In genomic region chr17:78347453-78347852, GRCh38 we compare ENCODE assay signal across 24 cellular contexts.
"Had no signal": no experiment of that assay in that cellular context is flagged by ENCODE, and none has a peak within 500 bp of the region (broad histone marks: within the 10 kb centered on the region; RNA-seq: fewer than 3 reads in every experiment).

No MANE protein-coding gene starts in this region.

- H3K36me3 ChIP-seq: breast epithelium, tibial nerve, vagina had no signal

- H3K4me3 ChIP-seq: breast epithelium, tibial nerve, vagina had no signal

- H3K9me3 Mint-ChIP-seq: activated CD4-positive, alpha-beta T cell treated with anti-CD3 and anti-CD28 coated beads, Interleukin-2, amount 10 ng/mL, durations not matched to agents 24 days and 14 days; activated CD8-positive, alpha-beta T cell treated with anti-CD3 and anti-CD28 coated beads for 36 hours; activated naive CD4-positive, alpha-beta T cell treated with anti-CD3 and anti-CD28 coated beads, Interleukin-2, amount 10 ng/mL, durations not matched to agents 7 days and 5 days; activated T-helper 2 cell treated with anti-CD3 and anti-CD28 coated beads, Interferon-gamma antibody, Interleukin-2, Interleukin-4, amounts not matched to agents 10 μg/mL and 5 μg/mL and 100 μg/mL, durations not matched to agents 14 hours and 24 hours and 36 hours; immature natural killer cell; mesothelial cell of epicardium; nephron progenitor cell had no signal

- H3K36me3 Mint-ChIP-seq: activated naive CD4-positive, alpha-beta T cell treated with anti-CD3 and anti-CD28 coated beads, Interleukin-2, amount 10 ng/mL, durations not matched to agents 7 days and 5 days; immature natural killer cell; mesothelial cell of epicardium had no signal

- H3K4me3 Mint-ChIP-seq: activated CD4-positive, alpha-beta T cell treated with anti-CD3 and anti-CD28 coated beads, Interleukin-2, amount 10 ng/mL, durations not matched to agents 24 days and 14 days; activated CD8-positive, alpha-beta T cell treated with anti-CD3 and anti-CD28 coated beads for 36 hours; activated naive CD4-positive, alpha-beta T cell treated with anti-CD3 and anti-CD28 coated beads, Interleukin-2, amount 10 ng/mL, durations not matched to agents 7 days and 5 days; mesothelial cell of epicardium; nephron progenitor cell had no signal

- DNase-seq: activated CD4-positive, alpha-beta T cell treated with anti-CD3 and anti-CD28 coated beads, Interleukin-2, amount 10 ng/mL, durations not matched to agents 24 days and 14 days; activated CD4-positive, CD25-positive, alpha-beta regulatory T cell; activated CD8-positive, alpha-beta T cell treated with anti-CD3 and anti-CD28 coated beads for 36 hours; activated naive CD4-positive, alpha-beta T cell treated with anti-CD3 and anti-CD28 coated beads, Interleukin-2, amount 10 ng/mL, durations not matched to agents 7 days and 5 days; activated T-cell treated with anti-CD3 and anti-CD28 coated beads, Interleukin-2, amount 50 U/mL, for 1 hour; aorta; effector CD8-positive, alpha-beta T cell; immature natural killer cell; nephron progenitor cell; occipital lobe; stimulated activated CD4-positive, alpha-beta T cell treated with anti-CD3 and anti-CD28 coated beads, Interleukin-12 subunit alpha, Interleukin-12 subunit beta, amount 100 ng/mL, for 4 hours; stimulated activated CD4-positive, alpha-beta T cell treated with anti-CD3 and anti-CD28 coated beads, Interleukin-1b, Interleukin-23, amount 100 ng/mL, for 48 hours; stimulated activated CD8-positive, alpha-beta memory T cell treated with anti-CD3 and anti-CD28 coated beads, Interleukin-4, amount 100 ng/mL, for 48 hours; stimulated activated naive CD8-positive, alpha-beta T cell treated with anti-CD3 and anti-CD28 coated beads, Interleukin-15, Interleukin-2, amounts not matched to agents 100 U/mL and 50 U/mL, for 24 hours; substantia nigra; T-helper 1 cell; T1000 had no signal

- H3K9me3 ChIP-seq: breast epithelium, tibial nerve, vagina had no signal

- ATAC-seq: activated CD8-positive, alpha-beta T cell treated with anti-CD3 and anti-CD28 coated beads for 36 hours; esophagus mucosa; stimulated activated naive CD8-positive, alpha-beta T cell treated with anti-CD3 and anti-CD28 coated beads, Interleukin-15, Interleukin-2, amounts not matched to agents 100 U/mL and 50 U/mL, for 24 hours had no signal

- H3K27ac Mint-ChIP-seq: activated CD4-positive, alpha-beta T cell treated with anti-CD3 and anti-CD28 coated beads, Interleukin-2, amount 10 ng/mL, durations not matched to agents 24 days and 14 days; activated CD8-positive, alpha-beta T cell treated with anti-CD3 and anti-CD28 coated beads for 36 hours; activated naive CD4-positive, alpha-beta T cell treated with anti-CD3 and anti-CD28 coated beads, Interleukin-2, amount 10 ng/mL, durations not matched to agents 7 days and 5 days; activated T-helper 2 cell treated with anti-CD3 and anti-CD28 coated beads, Interferon-gamma antibody, Interleukin-2, Interleukin-4, amounts not matched to agents 10 μg/mL and 5 μg/mL and 100 μg/mL, durations not matched to agents 14 hours and 24 hours and 36 hours; mesothelial cell of epicardium; progenitor cell of endocrine pancreas had no signal

- H3K27me3 Mint-ChIP-seq: activated CD4-positive, alpha-beta T cell treated with anti-CD3 and anti-CD28 coated beads, Interleukin-2, amount 10 ng/mL, durations not matched to agents 24 days and 14 days; activated CD8-positive, alpha-beta T cell treated with anti-CD3 and anti-CD28 coated beads for 36 hours had no signal

- H3K27me3 ChIP-seq: breast epithelium, tibial nerve, vagina had no signal

- H3K27ac ChIP-seq: breast epithelium, tibial nerve, vagina had no signal
